Comparison of ENCODE assay signal across 7 cellular contexts in the genomic region with DNA sequence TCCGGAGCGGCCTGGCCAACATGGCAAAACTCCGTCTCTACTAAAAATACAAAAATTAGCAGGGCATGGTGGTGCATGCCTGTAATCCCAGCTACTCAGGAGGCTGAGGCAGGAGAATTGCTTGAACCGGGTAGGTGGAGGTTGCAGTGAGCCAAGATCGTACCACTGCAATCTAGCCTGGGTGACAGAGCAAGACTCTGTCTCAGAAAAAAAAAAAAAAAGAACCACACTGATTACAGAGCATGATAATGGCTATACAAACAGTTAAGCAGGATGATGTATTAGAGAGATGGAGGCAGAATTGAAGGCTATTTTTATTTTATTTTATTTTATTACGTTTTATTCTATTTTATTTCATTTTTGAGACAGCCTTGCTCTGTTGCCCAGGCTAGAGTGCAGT. TPM values are rescaled to one million over a fixed set of nuclear protein-coding genes. Genes with fewer than 3 reads are reported as not detected.
"Had no signal": no experiment of that assay in that cellular context is flagged by ENCODE, and none has a peak within 500 bp of the region (broad histone marks: within the 10 kb centered on the region; RNA-seq: fewer than 3 reads in every experiment).

No MANE protein-coding gene starts in this region.

RNA-seq across cellular contexts. Expression of a gene that starts 9.8 kb away (rescaled TPM):
- total RNA-seq: GM23248, GM23338, H1, H4, H7, H9, HFFc6 had no signal
- polyA plus RNA-seq: GM23248 had no signal

RNA-seq across cellular contexts. Expression of a gene that starts 35.3 kb away (rescaled TPM):
- total RNA-seq: H4 had no signal
